ENCODE assay signal across 14 cellular contexts in genomic region chr9:127186799-127187198, GRCh38.
A peak's percentile ranks its signal among the peaks of the same experiment; 100 is the strongest.
DNase-seq lines count a peak whose midpoint lies in the region; ATAC-seq and TF ChIP-seq lines count a peak whose summit lies in the region.
"Had no signal": no experiment of that assay in that cellular context is flagged by ENCODE, and none has a peak within 500 bp of the region (broad histone marks: within the 10 kb centered on the region; RNA-seq: fewer than 3 reads in every experiment).

No MANE protein-coding gene starts in this region.

- H3K4me2 ChIP-seq in mesenchymal stem cell (ENCODE audit: low read length, poor library complexity, severe bottlenecking) (no peak overlapping the region), GM23338 (no peak overlapping the region)

- H3F3A ChIP-seq in GM23338 (replicated peaks; ENCODE audit: low read depth), result no peaks in the 10 kb centered on the region

- peak overlapping the region; percentile 83 for H3K4me3 Mint-ChIP-seq in HFFc6
- peak overlapping the region; percentile 58 for H3K4me3 Mint-ChIP-seq in chondrocyte (ENCODE audit: unreplicated experiment)
- H3K4me3 Mint-ChIP-seq in GM23338, result no peak overlapping the region
- H3K4me3 Mint-ChIP-seq: dendritic cell treated with granulocyte-macrophage colony-stimulating factor and Interleukin-4, amounts not matched to agents 40 ng/mL and 50 ng/mL, for 4 days; naive B cell; stimulated activated naive CD8-positive, alpha-beta T cell treated with anti-CD3 and anti-CD28 coated beads, Interleukin-15, amount 100 ng/mL, for 72 hours had no signal

- H3K9me3 Mint-ChIP-seq in HFFc6, result no peaks in the 10 kb centered on the region
- no peaks in the 10 kb centered on the region for H3K9me3 Mint-ChIP-seq in chondrocyte (ENCODE audit: low read depth)
- H3K9me3 Mint-ChIP-seq in GM23338, result no peaks in the 10 kb centered on the region
- H3K9me3 Mint-ChIP-seq: dendritic cell treated with granulocyte-macrophage colony-stimulating factor and Interleukin-4, amounts not matched to agents 40 ng/mL and 50 ng/mL, for 4 days; naive B cell; stimulated activated naive CD8-positive, alpha-beta T cell treated with anti-CD3 and anti-CD28 coated beads, Interleukin-15, amount 100 ng/mL, for 72 hours had no signal

- peaks cover 13% of the 10 kb centered on the region for H3K4me1 ChIP-seq in mesenchymal stem cell (ENCODE audit: control insufficient read depth, insufficient read depth, low read depth, low read length)
- H3K4me1 ChIP-seq in stomach, result peaks cover 25 to 48% (median 34%) of the 10 kb centered on the region in 4 donors
- H3K4me1 ChIP-seq in GM23338 (ENCODE audit: insufficient read depth), result peaks cover 7% of the 10 kb centered on the region; the same call in 1 of the 2 replicates

- H3K4me3 ChIP-seq in mesenchymal stem cell (ENCODE audit: insufficient read depth in 1 of 2, low read depth in 1 of 2, low read length in 2 of 2), result no peak overlapping the region
- no peak overlapping the region for H3K4me3 ChIP-seq in stomach
- no peak overlapping the region for H3K4me3 ChIP-seq in GM23338
- H3K4me3 ChIP-seq: BLaER1 treated with 17β-estradiol and CSF1 and Interleukin-3, amounts not matched to agents 10 nM and 100 nM had no signal

- peak overlapping the region; percentile 70 for H4K8ac ChIP-seq in mesenchymal stem cell (ENCODE audit: low read length)

- H3K9ac ChIP-seq in mesenchymal stem cell (ENCODE audit: low read length), result peak overlapping the region; percentile 82
- H3K9ac ChIP-seq: BLaER1 treated with 17β-estradiol and CSF1 and Interleukin-3, amounts not matched to agents 10 nM and 100 nM had no signal

- H4K91ac ChIP-seq in mesenchymal stem cell (ENCODE audit: low read length), result peak overlapping the region; percentile 81

- H3K27me3 ChIP-seq in mesenchymal stem cell (ENCODE audit: control insufficient read depth in 1 of 2, insufficient read depth in 1 of 2, low read length in 2 of 2) (no peaks in the 10 kb centered on the region), stomach (no peaks in the 10 kb centered on the region), GM23338 (ENCODE audit: insufficient read depth) (no peaks in the 10 kb centered on the region)

- no peaks in the 10 kb centered on the region for H4K20me1 ChIP-seq in GM23338 (replicated peaks; ENCODE audit: insufficient read depth)
- H4K20me1 ChIP-seq: BLaER1 treated with 17β-estradiol and CSF1 and Interleukin-3, amounts not matched to agents 10 nM and 100 nM had no signal

- peak overlapping the region; percentile 60 to 92 for H3K18ac ChIP-seq in mesenchymal stem cell (ENCODE audit: low read depth in 1 of 2, low read length in 2 of 2)

- no peaks in the 10 kb centered on the region for H3K79me1 ChIP-seq in mesenchymal stem cell (replicated peaks; ENCODE audit: low read length, poor library complexity, severe bottlenecking)

- H3K27me3 Mint-ChIP-seq in HFFc6 (ENCODE audit: insufficient read depth), result peaks cover 2% of the 10 kb centered on the region; the same call in 1 of the 2 replicates
- H3K27me3 Mint-ChIP-seq in chondrocyte (ENCODE audit: low read depth), result no peaks in the 10 kb centered on the region
- peaks cover 6% of the 10 kb centered on the region for H3K27me3 Mint-ChIP-seq in GM23338 (ENCODE audit: insufficient read depth, low read depth, poor library complexity)
- H3K27me3 Mint-ChIP-seq: naive B cell; stimulated activated naive CD8-positive, alpha-beta T cell treated with anti-CD3 and anti-CD28 coated beads, Interleukin-15, amount 100 ng/mL, for 72 hours had no signal

- H3K36me3 ChIP-seq in mesenchymal stem cell (ENCODE audit: control insufficient read depth in 1 of 2, insufficient read depth in 2 of 2, low read depth in 1 of 2, low read length in 2 of 2), result no peaks in the 10 kb centered on the region
- H3K36me3 ChIP-seq in stomach, result peaks cover 0 to 10% (median 3%) of the 10 kb centered on the region in 4 donors
- no peaks in the 10 kb centered on the region for H3K36me3 ChIP-seq in GM23338 (ENCODE audit: insufficient read depth)
- H3K36me3 ChIP-seq: BLaER1 treated with 17β-estradiol and CSF1 and Interleukin-3, amounts not matched to agents 10 nM and 100 nM had no signal

- H3K9me2 ChIP-seq in GM23338 (ENCODE audit: insufficient read depth), result no peaks in the 10 kb centered on the region

- WGBS in mesenchymal stem cell, result 93% methylated on average over 7 of the region's 7 CpGs
- 64 to 79% (median 72%) methylated on average over 7 of the region's 7 CpGs for WGBS in stomach, 5 donors

- peak overlapping the region; percentile 94 to 98 for H2BK12ac ChIP-seq in mesenchymal stem cell (ENCODE audit: low read length in 2 of 2)

- TF ChIP-seq EP300 in stomach (IDR thresholded peaks at IDR 0.05), result no peak

- H3K27ac Mint-ChIP-seq in HFFc6 (peak overlapping the region; percentile 97), chondrocyte (ENCODE audit: unreplicated experiment) (peak overlapping the region; percentile 99), GM23338 (no peak overlapping the region; the same call in 1 of the 2 replicates)
- H3K27ac Mint-ChIP-seq: dendritic cell treated with granulocyte-macrophage colony-stimulating factor and Interleukin-4, amounts not matched to agents 40 ng/mL and 50 ng/mL, for 4 days; stimulated activated naive CD8-positive, alpha-beta T cell treated with anti-CD3 and anti-CD28 coated beads, Interleukin-15, amount 100 ng/mL, for 72 hours had no signal

- no peak for ATAC-seq in GM23338
- ATAC-seq in HG02678 (IDR thresholded peaks at IDR 0.05; ENCODE audit: unreplicated experiment), result no peak
- ATAC-seq in HG02938 (IDR thresholded peaks at IDR 0.05; ENCODE audit: unreplicated experiment), result no peak
- ATAC-seq: stimulated activated naive CD8-positive, alpha-beta T cell treated with anti-CD3 and anti-CD28 coated beads, Interleukin-15, amount 100 ng/mL, for 72 hours had no signal

- H3K36me3 Mint-ChIP-seq in HFFc6 (ENCODE audit: low read depth), result no peaks in the 10 kb centered on the region
- H3K36me3 Mint-ChIP-seq in chondrocyte (ENCODE audit: low read depth), result no peaks in the 10 kb centered on the region
- peaks cover 3% of the 10 kb centered on the region; the same call in 1 of the 3 replicates for H3K36me3 Mint-ChIP-seq in GM23338 (ENCODE audit: low read depth)

- H3K27ac ChIP-seq in mesenchymal stem cell (ENCODE audit: low read length, poor library complexity, severe bottlenecking) (no peak overlapping the region), stomach (peak overlapping the region; percentile 72 to 86 (median 86)), GM23338 (ENCODE audit: low read depth) (no peak overlapping the region)

- no peak overlapping the region for H2AFZ ChIP-seq in mesenchymal stem cell (ENCODE audit: low read depth, low read length)
- H2AFZ ChIP-seq in GM23338, result no peak overlapping the region

- H2AK5ac ChIP-seq in mesenchymal stem cell (ENCODE audit: low read length, severe bottlenecking), result no peak overlapping the region

- H3K4ac ChIP-seq in mesenchymal stem cell (ENCODE audit: low read depth in 1 of 2, low read length in 2 of 2), result peak overlapping the region; percentile 68 to 71

- no peak for DNase-seq in HFFc6
- DNase-seq in chondrocyte (ENCODE audit: low spot score), result no peak
- peak; percentile 40 for DNase-seq in mesenchymal stem cell
- DNase-seq in stomach, result no peak
- DNase-seq in NCI-H146 treated with DMSO at 0.1 percent for 48 hours (lab: John Stamatoyannopoulos, UW; ENCODE audit: unreplicated experiment), result no peak
- no peak for DNase-seq in GM23338 (ENCODE audit: low spot score)
- DNase-seq: activated effector memory CD4-positive, alpha-beta T cell treated with anti-CD3 and anti-CD28 coated beads, Interleukin-2, amount 50 U/mL, for 16 hours; naive B cell; NCI-H1048; stimulated activated naive CD8-positive, alpha-beta T cell treated with anti-CD3 and anti-CD28 coated beads, Interleukin-15, amount 100 ng/mL, for 72 hours had no signal

- H3K14ac ChIP-seq in mesenchymal stem cell (ENCODE audit: low read length in 2 of 2), result no peak overlapping the region

- no peaks in the 10 kb centered on the region for H3K79me2 ChIP-seq in GM23338 (replicated peaks; ENCODE audit: insufficient read depth)

- TF ChIP-seq CTCF in HFFc6 (IDR thresholded peaks at IDR 0.05), result no peak
- TF ChIP-seq CTCF in chondrocyte (IDR thresholded peaks at IDR 0.05), result no peak
- no peak for TF ChIP-seq CTCF in stomach (IDR thresholded peaks at IDR 0.05)
- no peak for TF ChIP-seq CTCF in GM23338 (conservative IDR thresholded peaks at IDR 0.05; ENCODE audit: low read depth in 2 of 2)

- intact Hi-C loops in stomach (cut with DNase I; ENCODE audit: low total_unique reads), result no loop called here

- H3K9me3 ChIP-seq in mesenchymal stem cell (ENCODE audit: control insufficient read depth, low read length) (no peaks in the 10 kb centered on the region), stomach (no peaks in the 10 kb centered on the region)

- H2BK120ac ChIP-seq in mesenchymal stem cell (ENCODE audit: low read depth, low read length), result peak overlapping the region; percentile 62

- TF ChIP-seq POLR2A in stomach (IDR thresholded peaks at IDR 0.05), result no peak

- no peak overlapping the region for H2BK5ac ChIP-seq in mesenchymal stem cell (ENCODE audit: low read depth, low read length, poor library complexity, severe bottlenecking)

- H2BK15ac ChIP-seq in mesenchymal stem cell (ENCODE audit: low read depth, poor library complexity, severe bottlenecking), result peak overlapping the region; percentile 31

- no peak overlapping the region for H3K23ac ChIP-seq in mesenchymal stem cell (ENCODE audit: low read length in 2 of 2)

- peaks cover 52% of the 10 kb centered on the region for H3K4me1 Mint-ChIP-seq in HFFc6 (ENCODE audit: low read depth)
- peaks cover 55% of the 10 kb centered on the region for H3K4me1 Mint-ChIP-seq in chondrocyte (ENCODE audit: low read depth)
- peaks cover 13% of the 10 kb centered on the region for H3K4me1 Mint-ChIP-seq in GM23338
- H3K4me1 Mint-ChIP-seq: stimulated activated naive CD8-positive, alpha-beta T cell treated with anti-CD3 and anti-CD28 coated beads, Interleukin-15, amount 100 ng/mL, for 72 hours had no signal

TF ChIP-seq in GM23338, 12 proteins besides CTCF, POLR2A, EP300 and RAD21 (continues in another document):
- TF ChIP-seq EZH2 (IDR thresholded peaks at IDR 0.05; ENCODE audit: low read depth, unreplicated experiment), result no peak
- TF ChIP-seq, protein P1, sequence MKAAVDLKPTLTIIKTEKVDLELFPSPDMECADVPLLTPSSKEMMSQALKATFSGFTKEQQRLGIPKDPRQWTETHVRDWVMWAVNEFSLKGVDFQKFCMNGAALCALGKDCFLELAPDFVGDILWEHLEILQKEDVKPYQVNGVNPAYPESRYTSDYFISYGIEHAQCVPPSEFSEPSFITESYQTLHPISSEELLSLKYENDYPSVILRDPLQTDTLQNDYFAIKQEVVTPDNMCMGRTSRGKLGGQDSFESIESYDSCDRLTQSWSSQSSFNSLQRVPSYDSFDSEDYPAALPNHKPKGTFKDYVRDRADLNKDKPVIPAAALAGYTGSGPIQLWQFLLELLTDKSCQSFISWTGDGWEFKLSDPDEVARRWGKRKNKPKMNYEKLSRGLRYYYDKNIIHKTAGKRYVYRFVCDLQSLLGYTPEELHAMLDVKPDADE (IDR thresholded peaks at IDR 0.05), result no peak
- TF ChIP-seq ZNF114 (CRISPR knock-in tag; IDR thresholded peaks at IDR 0.05), result no peak
- no peak for TF ChIP-seq ZNF331 (CRISPR knock-in tag; IDR thresholded peaks at IDR 0.05; ENCODE audit: low read depth)

Comparison
In these comparisons a context has a peak if more than half of its experiments do, and no peak if none do; other contexts are left out.
1. H3K27ac ChIP-seq: peak in stomach (5 of 5); none in mesenchymal stem cell (single experiment) and GM23338 (single experiment).